In genomic region chr13:98664510-98664909, GRCh38 we compare ENCODE assay signal across 13 cellular contexts.
DNase-seq lines count a peak whose midpoint lies in the region; ATAC-seq and TF ChIP-seq lines count a peak whose summit lies in the region.
"Had no signal": no experiment of that assay in that cellular context is flagged by ENCODE, and none has a peak within 500 bp of the region (broad histone marks: within the 10 kb centered on the region; RNA-seq: fewer than 3 reads in every experiment).

No MANE protein-coding gene starts in this region.

- DNase-seq in activated naive CD4-positive, alpha-beta T cell treated with anti-CD3 and anti-CD28 coated beads, Interleukin-2, amount 50 U/mL, for 72 hours (ENCODE audit: low spot score in 2 of 2), result no peak
- DNase-seq in activated naive CD4-positive, alpha-beta T cell treated with anti-CD3 and anti-CD28 coated beads for 36 hours, result no peak
- DNase-seq in HT-29 (ENCODE audit: low spot score) (peak; percentile 5), prostate gland (ENCODE audit: low spot score) (no peak)
- no peak for DNase-seq in activated naive CD8-positive, alpha-beta T cell treated with anti-CD3 and anti-CD28 coated beads, Interleukin-2, amount 50 U/mL, for 24 hours
- DNase-seq in stimulated activated naive B cell treated with anti-CD40 and anti-IgM and Interleukin-4, amounts not matched to agents 10 μg/mL and 1 μg/mL and 100 μg/mL, for 72 hours, result no peak
- DNase-seq: COR-L47, NCI-H187 treated with DMSO at 0.1 percent for 48 hours, NCI-H526 treated with DMSO at 0.1 percent for 48 hours, OCI-M1 had no signal

- H3K4me1 ChIP-seq in prostate gland (replicated peaks), result no peaks in the 10 kb centered on the region

- CTCF ChIA-PET in activated naive CD4-positive, alpha-beta T cell treated with anti-CD3 and anti-CD28 coated beads for 36 hours (lab: Charles Lee), result interaction anchor here (1.5 to 2.2 kb wide), 3 partner anchors 11 to 219 kb away, joined by 3 to 24 read pairs (median 22); no protein-coding TSS in a partner anchor

- H3K27ac ChIP-seq in prostate gland, result no peak overlapping the region
- H3K27ac ChIP-seq: RWPE1 had no signal

- peak overlapping the region; percentile 6 to 73 for H3K27ac Mint-ChIP-seq in activated naive CD4-positive, alpha-beta T cell treated with anti-CD3 and anti-CD28 coated beads, Interleukin-2, amount 50 U/mL, for 72 hours
- H3K27ac Mint-ChIP-seq in activated naive CD4-positive, alpha-beta T cell treated with anti-CD3 and anti-CD28 coated beads for 36 hours, result no peak overlapping the region
- peak overlapping the region; percentile 65 for H3K27ac Mint-ChIP-seq in activated naive CD8-positive, alpha-beta T cell treated with anti-CD3 and anti-CD28 coated beads, Interleukin-2, amount 50 U/mL, for 24 hours
- peak overlapping the region; percentile 62 for H3K27ac Mint-ChIP-seq in stimulated activated naive B cell treated with anti-CD40 and anti-IgM and Interleukin-4, amounts not matched to agents 10 μg/mL and 1 μg/mL and 100 μg/mL, for 72 hours

- no peaks in the 10 kb centered on the region for H3K9me3 ChIP-seq in prostate gland

- no peak for ATAC-seq in activated naive CD4-positive, alpha-beta T cell treated with anti-CD3 and anti-CD28 coated beads, Interleukin-2, amount 50 U/mL, for 72 hours
- no peak for ATAC-seq in activated naive CD8-positive, alpha-beta T cell treated with anti-CD3 and anti-CD28 coated beads, Interleukin-2, amount 50 U/mL, for 24 hours
- ATAC-seq in stimulated activated naive B cell treated with anti-CD40 and anti-IgM and Interleukin-4, amounts not matched to agents 10 μg/mL and 1 μg/mL and 100 μg/mL, for 72 hours (replicated peaks), result peak; percentile 11 to 25
- no peak for ATAC-seq in HG03196 (IDR thresholded peaks at IDR 0.05; ENCODE audit: unreplicated experiment)
- ATAC-seq in GM21737 (IDR thresholded peaks at IDR 0.05; ENCODE audit: unreplicated experiment), result no peak

- no peaks in the 10 kb centered on the region for H3K27me3 Mint-ChIP-seq in activated naive CD4-positive, alpha-beta T cell treated with anti-CD3 and anti-CD28 coated beads for 36 hours (ENCODE audit: low read depth)
- H3K27me3 Mint-ChIP-seq in activated naive CD8-positive, alpha-beta T cell treated with anti-CD3 and anti-CD28 coated beads, Interleukin-2, amount 50 U/mL, for 24 hours, result peaks cover 7% of the 10 kb centered on the region
- H3K27me3 Mint-ChIP-seq in stimulated activated naive B cell treated with anti-CD40 and anti-IgM and Interleukin-4, amounts not matched to agents 10 μg/mL and 1 μg/mL and 100 μg/mL, for 72 hours, result peaks cover 36 to 37% of the 10 kb centered on the region in 2 donors

- intact Hi-C loops in activated naive CD4-positive, alpha-beta T cell treated with anti-CD3 and anti-CD28 coated beads for 36 hours (cut with micrococcal nuclease), result loop anchor here (1.0 to 5.0 kb wide), 6 partner anchors 11 to 688 kb away; no protein-coding TSS in a partner anchor
- intact Hi-C loops in prostate gland (cut with DNase I), result no loop called here

- no peaks in the 10 kb centered on the region for H3K9me3 Mint-ChIP-seq in activated naive CD4-positive, alpha-beta T cell treated with anti-CD3 and anti-CD28 coated beads, Interleukin-2, amount 50 U/mL, for 72 hours
- H3K9me3 Mint-ChIP-seq in activated naive CD4-positive, alpha-beta T cell treated with anti-CD3 and anti-CD28 coated beads for 36 hours, result no peaks in the 10 kb centered on the region
- no peaks in the 10 kb centered on the region for H3K9me3 Mint-ChIP-seq in activated naive CD8-positive, alpha-beta T cell treated with anti-CD3 and anti-CD28 coated beads, Interleukin-2, amount 50 U/mL, for 24 hours
- H3K9me3 Mint-ChIP-seq in stimulated activated naive B cell treated with anti-CD40 and anti-IgM and Interleukin-4, amounts not matched to agents 10 μg/mL and 1 μg/mL and 100 μg/mL, for 72 hours, result peaks cover 0 to 1% of the 10 kb centered on the region in 2 donors

- no peak overlapping the region for H3K4me3 ChIP-seq in prostate gland

- TF ChIP-seq POLR2A in prostate gland (IDR thresholded peaks at IDR 0.05), result no peak

- TF ChIP-seq CTCF in prostate gland (IDR thresholded peaks at IDR 0.05), result no peak

- WGBS in prostate gland, result 88% methylated on average over 1 of the region's 1 CpG

- H3K4me1 Mint-ChIP-seq in activated naive CD4-positive, alpha-beta T cell treated with anti-CD3 and anti-CD28 coated beads for 36 hours (ENCODE audit: low read depth), result peaks cover 19% of the 10 kb centered on the region
- H3K4me1 Mint-ChIP-seq in activated naive CD8-positive, alpha-beta T cell treated with anti-CD3 and anti-CD28 coated beads, Interleukin-2, amount 50 U/mL, for 24 hours, result peaks cover 23% of the 10 kb centered on the region
- peaks cover 10 to 16% of the 10 kb centered on the region in 2 donors for H3K4me1 Mint-ChIP-seq in stimulated activated naive B cell treated with anti-CD40 and anti-IgM and Interleukin-4, amounts not matched to agents 10 μg/mL and 1 μg/mL and 100 μg/mL, for 72 hours

- H3K36me3 Mint-ChIP-seq in activated naive CD4-positive, alpha-beta T cell treated with anti-CD3 and anti-CD28 coated beads, Interleukin-2, amount 50 U/mL, for 72 hours, result no peaks in the 10 kb centered on the region
- H3K36me3 Mint-ChIP-seq in activated naive CD4-positive, alpha-beta T cell treated with anti-CD3 and anti-CD28 coated beads for 36 hours (ENCODE audit: low read depth), result no peaks in the 10 kb centered on the region
- H3K36me3 Mint-ChIP-seq in activated naive CD8-positive, alpha-beta T cell treated with anti-CD3 and anti-CD28 coated beads, Interleukin-2, amount 50 U/mL, for 24 hours (ENCODE audit: low read depth), result no peaks in the 10 kb centered on the region
- no peaks in the 10 kb centered on the region for H3K36me3 Mint-ChIP-seq in stimulated activated naive B cell treated with anti-CD40 and anti-IgM and Interleukin-4, amounts not matched to agents 10 μg/mL and 1 μg/mL and 100 μg/mL, for 72 hours

- H3K27me3 ChIP-seq in prostate gland (replicated peaks; ENCODE audit: insufficient read depth), result no peaks in the 10 kb centered on the region

- no peaks in the 10 kb centered on the region for H3K36me3 ChIP-seq in prostate gland

- H3K4me3 Mint-ChIP-seq in activated naive CD4-positive, alpha-beta T cell treated with anti-CD3 and anti-CD28 coated beads for 36 hours, result no peak overlapping the region
- H3K4me3 Mint-ChIP-seq in activated naive CD8-positive, alpha-beta T cell treated with anti-CD3 and anti-CD28 coated beads, Interleukin-2, amount 50 U/mL, for 24 hours, result no peak overlapping the region
- no peak overlapping the region for H3K4me3 Mint-ChIP-seq in stimulated activated naive B cell treated with anti-CD40 and anti-IgM and Interleukin-4, amounts not matched to agents 10 μg/mL and 1 μg/mL and 100 μg/mL, for 72 hours

Comparison
In these comparisons a context has a peak if more than half of its experiments do, and no peak if none do; other contexts are left out.
1. ATAC-seq: peak in stimulated activated naive B cell treated with anti-CD40 and anti-IgM and Interleukin-4, amounts not matched to agents 10 μg/mL and 1 μg/mL and 100 μg/mL, for 72 hours (2 of 2); none in activated naive CD4-positive, alpha-beta T cell treated with anti-CD3 and anti-CD28 coated beads, Interleukin-2, amount 50 U/mL, for 72 hours (0 of 2), activated naive CD8-positive, alpha-beta T cell treated with anti-CD3 and anti-CD28 coated beads, Interleukin-2, amount 50 U/mL, for 24 hours (single experiment), HG03196 (single experiment) and GM21737 (single experiment).